1 cellular context compared by ENCODE assay signal in the genomic region with DNA sequence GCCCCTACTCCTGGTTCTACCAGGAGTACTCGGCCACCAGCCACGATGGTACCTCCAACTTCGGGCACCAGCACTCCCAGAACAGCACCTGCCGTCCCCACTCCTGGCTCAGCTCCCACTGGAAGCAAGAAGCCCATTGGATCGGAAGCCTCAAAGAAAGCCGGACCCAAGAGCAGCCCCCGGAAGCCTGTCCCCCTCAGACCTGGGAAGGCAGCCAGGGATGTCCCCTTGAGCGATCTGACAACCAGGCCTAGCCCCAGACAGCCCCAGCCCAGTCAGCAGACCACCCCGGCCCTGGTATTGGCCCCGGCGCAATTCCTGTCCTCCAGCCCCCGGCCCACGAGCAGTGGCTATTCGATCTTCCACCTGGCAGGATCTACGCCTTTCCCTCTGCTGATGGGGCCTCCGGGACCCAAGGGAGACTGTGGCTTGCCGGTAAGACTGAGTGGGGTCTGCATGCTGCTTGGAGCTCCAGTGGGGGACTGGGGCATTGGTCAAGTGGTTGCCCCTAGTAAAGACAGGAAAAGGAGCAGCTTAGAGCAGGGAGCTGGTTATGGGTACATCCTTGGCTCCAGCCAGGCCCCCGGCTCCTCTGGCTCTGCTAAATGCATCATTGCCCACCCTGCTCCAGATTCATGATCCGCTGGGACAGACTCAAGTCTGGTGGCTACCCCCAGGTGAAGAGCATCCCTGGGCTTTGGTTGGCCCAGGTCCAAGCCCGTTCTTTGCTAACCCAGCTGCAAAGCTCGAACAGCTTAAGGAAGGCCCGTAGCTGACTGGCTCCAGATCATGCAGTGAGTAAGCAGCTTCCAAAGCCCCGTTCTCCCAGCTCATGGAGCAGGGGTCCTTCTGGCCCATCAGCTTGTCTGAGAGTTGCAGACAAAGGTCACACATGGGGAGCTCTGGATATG.
TF ChIP-seq lines count a peak whose summit lies in the region.

No MANE protein-coding gene starts in this region.

TF ChIP-seq in GM23338, 12 proteins besides CTCF, POLR2A, EP300 and RAD21 (continued from another document):
- TF ChIP-seq, protein P1, sequence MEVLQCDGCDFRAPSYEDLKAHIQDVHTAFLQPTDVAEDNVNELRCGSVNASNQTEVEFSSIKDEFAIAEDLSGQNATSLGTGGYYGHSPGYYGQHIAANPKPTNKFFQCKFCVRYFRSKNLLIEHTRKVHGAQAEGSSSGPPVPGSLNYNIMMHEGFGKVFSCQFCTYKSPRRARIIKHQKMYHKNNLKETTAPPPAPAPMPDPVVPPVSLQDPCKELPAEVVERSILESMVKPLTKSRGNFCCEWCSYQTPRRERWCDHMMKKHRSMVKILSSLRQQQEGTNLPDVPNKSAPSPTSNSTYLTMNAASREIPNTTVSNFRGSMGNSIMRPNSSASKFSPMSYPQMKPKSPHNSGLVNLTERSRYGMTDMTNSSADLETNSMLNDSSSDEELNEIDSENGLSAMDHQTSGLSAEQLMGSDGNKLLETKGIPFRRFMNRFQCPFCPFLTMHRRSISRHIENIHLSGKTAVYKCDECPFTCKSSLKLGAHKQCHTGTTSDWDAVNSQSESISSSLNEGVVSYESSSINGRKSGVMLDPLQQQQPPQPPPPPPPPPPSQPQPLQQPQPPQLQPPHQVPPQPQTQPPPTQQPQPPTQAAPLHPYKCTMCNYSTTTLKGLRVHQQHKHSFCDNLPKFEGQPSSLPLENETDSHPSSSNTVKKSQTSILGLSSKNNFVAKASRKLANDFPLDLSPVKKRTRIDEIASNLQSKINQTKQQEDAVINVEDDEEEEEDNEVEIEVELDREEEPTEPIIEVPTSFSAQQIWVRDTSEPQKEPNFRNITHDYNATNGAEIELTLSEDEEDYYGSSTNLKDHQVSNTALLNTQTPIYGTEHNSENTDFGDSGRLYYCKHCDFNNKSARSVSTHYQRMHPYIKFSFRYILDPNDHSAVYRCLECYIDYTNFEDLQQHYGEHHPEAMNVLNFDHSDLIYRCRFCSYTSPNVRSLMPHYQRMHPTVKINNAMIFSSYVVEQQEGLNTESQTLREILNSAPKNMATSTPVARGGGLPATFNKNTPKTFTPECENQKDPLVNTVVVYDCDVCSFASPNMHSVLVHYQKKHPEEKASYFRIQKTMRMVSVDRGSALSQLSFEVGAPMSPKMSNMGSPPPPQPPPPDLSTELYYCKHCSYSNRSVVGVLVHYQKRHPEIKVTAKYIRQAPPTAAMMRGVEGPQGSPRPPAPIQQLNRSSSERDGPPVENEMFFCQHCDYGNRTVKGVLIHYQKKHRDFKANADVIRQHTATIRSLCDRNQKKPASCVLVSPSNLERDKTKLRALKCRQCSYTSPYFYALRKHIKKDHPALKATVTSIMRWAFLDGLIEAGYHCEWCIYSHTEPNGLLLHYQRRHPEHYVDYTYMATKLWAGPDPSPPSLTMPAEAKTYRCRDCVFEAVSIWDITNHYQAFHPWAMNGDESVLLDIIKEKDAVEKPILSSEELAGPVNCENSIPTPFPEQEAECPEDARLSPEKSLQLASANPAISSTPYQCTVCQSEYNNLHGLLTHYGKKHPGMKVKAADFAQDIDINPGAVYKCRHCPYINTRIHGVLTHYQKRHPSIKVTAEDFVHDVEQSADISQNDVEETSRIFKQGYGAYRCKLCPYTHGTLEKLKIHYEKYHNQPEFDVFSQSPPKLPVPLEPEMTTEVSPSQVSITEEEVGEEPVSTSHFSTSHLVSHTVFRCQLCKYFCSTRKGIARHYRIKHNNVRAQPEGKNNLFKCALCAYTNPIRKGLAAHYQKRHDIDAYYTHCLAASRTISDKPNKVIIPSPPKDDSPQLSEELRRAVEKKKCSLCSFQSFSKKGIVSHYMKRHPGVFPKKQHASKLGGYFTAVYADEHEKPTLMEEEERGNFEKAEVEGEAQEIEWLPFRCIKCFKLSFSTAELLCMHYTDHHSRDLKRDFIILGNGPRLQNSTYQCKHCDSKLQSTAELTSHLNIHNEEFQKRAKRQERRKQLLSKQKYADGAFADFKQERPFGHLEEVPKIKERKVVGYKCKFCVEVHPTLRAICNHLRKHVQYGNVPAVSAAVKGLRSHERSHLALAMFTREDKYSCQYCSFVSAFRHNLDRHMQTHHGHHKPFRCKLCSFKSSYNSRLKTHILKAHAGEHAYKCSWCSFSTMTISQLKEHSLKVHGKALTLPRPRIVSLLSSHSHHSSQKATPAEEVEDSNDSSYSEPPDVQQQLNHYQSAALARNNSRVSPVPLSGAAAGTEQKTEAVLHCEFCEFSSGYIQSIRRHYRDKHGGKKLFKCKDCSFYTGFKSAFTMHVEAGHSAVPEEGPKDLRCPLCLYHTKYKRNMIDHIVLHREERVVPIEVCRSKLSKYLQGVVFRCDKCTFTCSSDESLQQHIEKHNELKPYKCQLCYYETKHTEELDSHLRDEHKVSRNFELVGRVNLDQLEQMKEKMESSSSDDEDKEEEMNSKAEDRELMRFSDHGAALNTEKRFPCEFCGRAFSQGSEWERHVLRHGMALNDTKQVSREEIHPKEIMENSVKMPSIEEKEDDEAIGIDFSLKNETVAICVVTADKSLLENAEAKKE (CRISPR knock-in tag; IDR thresholded peaks at IDR 0.05), result no peak
- TF ChIP-seq ZNF331 (CRISPR knock-in tag; IDR thresholded peaks at IDR 0.05; ENCODE audit: low read depth) (no peak), POLR2AphosphoS5 (IDR thresholded peaks at IDR 0.05; ENCODE audit: low read depth) (no peak), EZH2 (IDR thresholded peaks at IDR 0.05; ENCODE audit: low read depth, unreplicated experiment) (no peak)
- TF ChIP-seq, protein P2, sequence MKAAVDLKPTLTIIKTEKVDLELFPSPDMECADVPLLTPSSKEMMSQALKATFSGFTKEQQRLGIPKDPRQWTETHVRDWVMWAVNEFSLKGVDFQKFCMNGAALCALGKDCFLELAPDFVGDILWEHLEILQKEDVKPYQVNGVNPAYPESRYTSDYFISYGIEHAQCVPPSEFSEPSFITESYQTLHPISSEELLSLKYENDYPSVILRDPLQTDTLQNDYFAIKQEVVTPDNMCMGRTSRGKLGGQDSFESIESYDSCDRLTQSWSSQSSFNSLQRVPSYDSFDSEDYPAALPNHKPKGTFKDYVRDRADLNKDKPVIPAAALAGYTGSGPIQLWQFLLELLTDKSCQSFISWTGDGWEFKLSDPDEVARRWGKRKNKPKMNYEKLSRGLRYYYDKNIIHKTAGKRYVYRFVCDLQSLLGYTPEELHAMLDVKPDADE (IDR thresholded peaks at IDR 0.05), result no peak
TF ChIP-seq in GM23338: peak in this region for 0.
